ENCODE assay signal across 21 cellular contexts in the genomic region with DNA sequence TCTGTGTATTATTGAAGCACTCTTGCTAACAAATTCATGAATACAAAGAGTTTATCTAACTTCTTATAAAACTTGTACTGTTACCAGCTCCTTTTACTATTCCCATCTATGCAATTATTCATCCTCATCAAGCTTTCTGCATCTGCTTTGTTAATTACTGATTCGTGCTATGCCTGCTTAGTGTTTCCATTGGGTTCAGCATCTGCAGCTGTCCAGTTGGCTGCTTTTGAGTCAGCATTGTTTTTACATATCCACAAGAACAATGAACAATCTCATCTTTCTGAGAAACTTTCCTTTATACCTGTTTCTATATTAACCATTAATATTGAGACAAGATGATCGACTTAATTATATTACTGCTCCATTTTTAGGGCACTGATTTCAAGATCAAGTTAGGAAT.
"Had no signal": no experiment of that assay in that cellular context is flagged by ENCODE, and none has a peak within 500 bp of the region (broad histone marks: within the 10 kb centered on the region; RNA-seq: fewer than 3 reads in every experiment).

No MANE protein-coding gene starts in this region.

- H3K4me3 Mint-ChIP-seq: dendritic cell treated with granulocyte-macrophage colony-stimulating factor and Interleukin-4, amounts not matched to agents 40 ng/mL and 50 ng/mL, for 4 days; endodermal cell; natural killer cell treated with Interleukin-12 subunit alpha and Interleukin-12 subunit beta and Interleukin-15 and Interleukin-18, amount 100 ng/mL, for 72 hours; stimulated activated memory B cell treated with anti-CD40 and anti-IgM and Interleukin-4, amounts not matched to agents 10 μg/mL and 1 μg/mL and 100 μg/mL, for 72 hours; stimulated activated naive CD8-positive, alpha-beta T cell treated with anti-CD3 and anti-CD28 coated beads, Interleukin-15, Interleukin-2, amounts not matched to agents 100 ng/mL and 50 ng/mL, for 24 hours; type B pancreatic cell had no signal

- H3K27ac ChIP-seq: foreskin keratinocyte, heart right ventricle, pancreas, prostate gland, right lobe of liver, spleen, thyroid gland had no signal

- DNase-seq: endodermal cell; erythroblast; foreskin keratinocyte; heart right ventricle; islet precursor cell; mammary epithelial cell; occipital lobe; pancreas; retina; right lobe of liver; spleen; stimulated activated CD4-positive, alpha-beta T cell treated with anti-CD3 and anti-CD28 coated beads, Interleukin-15, amount 100 ng/mL, for 24 hours; stimulated activated CD4-positive, alpha-beta T cell treated with anti-CD3 and anti-CD28 coated beads, Interleukin-1b, Interleukin-23, amount 100 ng/mL, for 48 hours; stimulated activated CD4-positive, alpha-beta T cell treated with anti-CD3 and anti-CD28 coated beads, Interleukin-4, amount 100 ng/mL, for 24 hours; thyroid gland had no signal

- H3K27me3 Mint-ChIP-seq: stimulated activated memory B cell treated with anti-CD40 and anti-IgM and Interleukin-4, amounts not matched to agents 10 μg/mL and 1 μg/mL and 100 μg/mL, for 72 hours had no signal

- H3K36me3 ChIP-seq: heart right ventricle, pancreas, prostate gland, right lobe of liver, spleen, thyroid gland had no signal

- H3K9me3 Mint-ChIP-seq: dendritic cell treated with granulocyte-macrophage colony-stimulating factor and Interleukin-4, amounts not matched to agents 40 ng/mL and 50 ng/mL, for 4 days; endodermal cell; natural killer cell treated with Interleukin-12 subunit alpha and Interleukin-12 subunit beta and Interleukin-15 and Interleukin-18, amount 100 ng/mL, for 72 hours; stimulated activated memory B cell treated with anti-CD40 and anti-IgM and Interleukin-4, amounts not matched to agents 10 μg/mL and 1 μg/mL and 100 μg/mL, for 72 hours; stimulated activated naive CD8-positive, alpha-beta T cell treated with anti-CD3 and anti-CD28 coated beads, Interleukin-15, Interleukin-2, amounts not matched to agents 100 ng/mL and 50 ng/mL, for 24 hours; type B pancreatic cell had no signal

- H3K4me1 ChIP-seq: prostate gland, right lobe of liver had no signal

- H3K4me1 Mint-ChIP-seq: endodermal cell; stimulated activated memory B cell treated with anti-CD40 and anti-IgM and Interleukin-4, amounts not matched to agents 10 μg/mL and 1 μg/mL and 100 μg/mL, for 72 hours had no signal

- H3K27ac Mint-ChIP-seq: dendritic cell treated with granulocyte-macrophage colony-stimulating factor and Interleukin-4, amounts not matched to agents 40 ng/mL and 50 ng/mL, for 4 days; endodermal cell; natural killer cell treated with Interleukin-12 subunit alpha and Interleukin-12 subunit beta and Interleukin-15 and Interleukin-18, amount 100 ng/mL, for 72 hours; stimulated activated memory B cell treated with anti-CD40 and anti-IgM and Interleukin-4, amounts not matched to agents 10 μg/mL and 1 μg/mL and 100 μg/mL, for 72 hours; stimulated activated naive CD8-positive, alpha-beta T cell treated with anti-CD3 and anti-CD28 coated beads, Interleukin-15, Interleukin-2, amounts not matched to agents 100 ng/mL and 50 ng/mL, for 24 hours; type B pancreatic cell had no signal

- H3K9me3 ChIP-seq: heart right ventricle, pancreas, prostate gland, right lobe of liver, spleen, thyroid gland had no signal

- H3K36me3 Mint-ChIP-seq: natural killer cell treated with Interleukin-12 subunit alpha and Interleukin-12 subunit beta and Interleukin-15 and Interleukin-18, amount 100 ng/mL, for 72 hours; stimulated activated memory B cell treated with anti-CD40 and anti-IgM and Interleukin-4, amounts not matched to agents 10 μg/mL and 1 μg/mL and 100 μg/mL, for 72 hours; type B pancreatic cell had no signal

- H3K4me3 ChIP-seq: heart right ventricle, pancreas, prostate gland, right lobe of liver, spleen, thyroid gland had no signal
